In the genomic region with DNA sequence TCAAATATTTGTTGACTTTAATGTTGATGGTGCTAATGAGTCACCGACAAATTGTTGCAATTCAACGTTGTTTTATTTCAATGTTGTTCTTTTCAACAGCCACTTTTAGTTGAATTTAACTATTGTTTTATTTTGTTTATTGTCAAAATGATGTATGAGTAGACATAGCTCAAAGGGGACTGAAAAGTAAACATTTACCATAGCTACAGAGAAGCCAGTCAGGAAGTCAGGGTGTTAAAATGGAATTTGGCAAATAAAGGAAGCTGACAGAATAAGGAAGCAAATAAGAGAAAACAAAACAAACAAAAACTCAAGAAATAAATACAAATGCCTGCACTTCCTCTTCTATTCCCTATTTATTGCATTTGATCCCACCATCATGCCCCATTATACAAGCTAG, we compare ENCODE assay signal across 24 cellular contexts.
A peak's percentile ranks its signal among the peaks of the same experiment; 100 is the strongest.
DNase-seq lines count a peak whose midpoint lies in the region; ATAC-seq and TF ChIP-seq lines count a peak whose summit lies in the region.
"Had no signal": no experiment of that assay in that cellular context is flagged by ENCODE, and none has a peak within 500 bp of the region (broad histone marks: within the 10 kb centered on the region; RNA-seq: fewer than 3 reads in every experiment).

No MANE protein-coding gene starts in this region.

- DNase-seq in NCI-H2081 (lab: John Stamatoyannopoulos, UW) (peak; percentile 3 to 20), NCI-H2081 treated with DMSO at 0.1 percent for 48 hours (lab: John Stamatoyannopoulos, UW) (no peak), DMS53 (lab: John Stamatoyannopoulos, UW) (peak; percentile 82), PC-9 (peak in 1 of 2 experiments; percentile 80), left colon (no peak), Kasumi-1 (lab: John Stamatoyannopoulos, UW) (no peak), esophagus muscularis mucosa (ENCODE audit: extremely low spot score) (no peak)
- DNase-seq: ACHN; BE2C; CD8-positive, alpha-beta memory T cell; GM23248; H7; NCI-H1092; NCI-H1417 treated with DMSO at 0.1 percent for 48 hours; NCI-H1694 treated with DMSO at 0.1 percent for 48 hours; NCI-H2107; NCI-H524 treated with DMSO at 0.1 percent for 48 hours; NCI-H82; Right ventricle myocardium superior; RPMI8226 had no signal

- peak overlapping the region; percentile 10; the same call in 1 of the 2 replicates for H3K4me3 ChIP-seq in PC-9
- no peak overlapping the region for H3K4me3 ChIP-seq in esophagus muscularis mucosa
- H3K4me3 ChIP-seq: GM23248, K562, SJSA1 had no signal

- no TSS peak for BruUV-seq in PC-9 (replicated peaks; lab: Mats Ljungman, UMichigan)

- H3K9me2 ChIP-seq in PC-9 (ENCODE audit: insufficient read depth), result no peaks in the 10 kb centered on the region

- H3K27me3 ChIP-seq in PC-9 (ENCODE audit: insufficient read depth, low read depth) (no peaks in the 10 kb centered on the region), esophagus muscularis mucosa (no peaks in the 10 kb centered on the region)
- H3K27me3 ChIP-seq: BE2C, SJSA1 had no signal

- WGBS in esophagus muscularis mucosa, result 41% methylated on average over 2 of the region's 2 CpGs

- H3K4me1 ChIP-seq in PC-9 (replicated peaks; ENCODE audit: insufficient read depth), result peaks cover 19% of the 10 kb centered on the region
- no peaks in the 10 kb centered on the region for H3K4me1 ChIP-seq in esophagus muscularis mucosa
- H3K4me1 ChIP-seq: BE2C, SJSA1 had no signal

- peak overlapping the region; percentile 41 for H3K4me2 ChIP-seq in PC-9

- no peak for TF ChIP-seq POLR2A in esophagus muscularis mucosa (IDR thresholded peaks at IDR 0.05; ENCODE audit: low read depth)

- no peaks in the 10 kb centered on the region for H3K36me3 ChIP-seq in PC-9 (ENCODE audit: low read depth)
- H3K36me3 ChIP-seq in esophagus muscularis mucosa, result no peaks in the 10 kb centered on the region
- H3K36me3 ChIP-seq: BE2C, SJSA1 had no signal

- CTCF ChIA-PET in PC-9 (lab: Charles Lee), result no interaction called here

- TF ChIP-seq EP300 in esophagus muscularis mucosa (IDR thresholded peaks at IDR 0.05), result no peak

- H3K9me3 ChIP-seq in PC-9 (ENCODE audit: insufficient read depth, low read depth), result no peaks in the 10 kb centered on the region
- H3K9me3 ChIP-seq in esophagus muscularis mucosa, result no peaks in the 10 kb centered on the region
- H3K9me3 ChIP-seq: BE2C, SJSA1 had no signal

- POLR2A ChIA-PET in PC-9 (lab: Charles Lee; ENCODE audit: unreplicated experiment), result no interaction called here

- TF ChIP-seq CTCF in PC-9 (conservative IDR thresholded peaks at IDR 0.05) (no peak), esophagus muscularis mucosa (IDR thresholded peaks at IDR 0.05) (no peak)

- ATAC-seq in left colon (peak; percentile 44), GM19397 (IDR thresholded peaks at IDR 0.05; ENCODE audit: unreplicated experiment) (no peak)
- ATAC-seq: K562 had no signal

- H3F3A ChIP-seq in PC-9 (ENCODE audit: insufficient read depth, low read depth), result peaks cover 11% of the 10 kb centered on the region; the same call in 1 of the 2 replicates

- intact Hi-C loops in PC-9 (cut with micrococcal nuclease; ENCODE audit: unreplicated experiment) (no loop called here), left colon (cut with DNase I, micrococcal nuclease) (no loop called here), esophagus muscularis mucosa (cut with DNase I) (no loop called here)

- no peaks in the 10 kb centered on the region for H4K20me1 ChIP-seq in PC-9 (ENCODE audit: insufficient read depth)

- H2AFZ ChIP-seq in PC-9, result no peak overlapping the region
- H2AFZ ChIP-seq: GM23248 had no signal

- H3K27ac ChIP-seq in PC-9, result peak overlapping the region; percentile 50
- H3K27ac ChIP-seq in esophagus muscularis mucosa (replicated peaks in 1 of 4), result no peak overlapping the region
- H3K27ac ChIP-seq: 22Rv1, GM23248, SJSA1 had no signal

- H3K79me2 ChIP-seq in PC-9 (ENCODE audit: low read depth), result no peaks in the 10 kb centered on the region

Comparison
In these comparisons a context has a peak if more than half of its experiments do, and no peak if none do; other contexts are left out.
1. DNase-seq: peak in NCI-H2081 (2 of 2) and DMS53 (single experiment); none in NCI-H2081 treated with DMSO at 0.1 percent for 48 hours (single experiment), left colon (0 of 2), Kasumi-1 (0 of 2) and esophagus muscularis mucosa (single experiment).